7 cellular contexts compared by ENCODE assay signal in genomic region chr1:114448370-114448769, GRCh38.
"Had no signal": no experiment of that assay in that cellular context is flagged by ENCODE, and none has a peak within 500 bp of the region (broad histone marks: within the 10 kb centered on the region; RNA-seq: fewer than 3 reads in every experiment).

No MANE protein-coding gene starts in this region.

- H3K4me3 ChIP-seq: GM23338 had no signal

- FAIRE-seq: H1, H54, HepG2 had no signal

- DNase-seq: H9, HCEC 1CT had no signal

- H3K27ac ChIP-seq: HL-60 had no signal

- ATAC-seq: GM23338, HepG2 had no signal
